9 cellular contexts compared by ENCODE assay signal in genomic region chr7:36986429-36987362, GRCh38.
DNase-seq lines count a peak whose midpoint lies in the region; ATAC-seq and TF ChIP-seq lines count a peak whose summit lies in the region.
"Had no signal": no experiment of that assay in that cellular context is flagged by ENCODE, and none has a peak within 500 bp of the region (broad histone marks: within the 10 kb centered on the region; RNA-seq: fewer than 3 reads in every experiment).

No MANE protein-coding gene starts in this region.

- no peaks in the 10 kb centered on the region for H3K36me3 ChIP-seq in right atrium auricular region
- H3K36me3 ChIP-seq: BLaER1 had no signal

- DNase-seq in NCI-H2107 treated with DMSO at 0.1 percent for 48 hours (lab: John Stamatoyannopoulos, UW; ENCODE audit: unreplicated experiment) (peak; percentile 13), NCI-H2107 (lab: John Stamatoyannopoulos, UW) (no peak), Kasumi-1 (lab: John Stamatoyannopoulos, UW) (peak; percentile 75 to 83), SW480 (ENCODE audit: low spot score) (peak; percentile 49), amygdala (lab: John Stamatoyannopoulos, UW) (peak in 50 of 56 donors; percentile 4 to 81 (median 41)), right atrium auricular region (ENCODE audit: low spot score) (peak; percentile 68), sciatic nerve (ENCODE audit: low spot score) (peak; percentile 69)

- no peak overlapping the region for H3K4me3 ChIP-seq in right atrium auricular region
- H3K4me3 ChIP-seq: BLaER1 had no signal

- H3K27me3 ChIP-seq in right atrium auricular region, result no peaks in the 10 kb centered on the region
- H3K27me3 ChIP-seq: BLaER1 had no signal

- H3K4me1 ChIP-seq in right atrium auricular region, result peaks cover 0 to 23% of the 10 kb centered on the region in 2 donors

- ATAC-seq in sciatic nerve (peak; percentile 77), HG03159 (IDR thresholded peaks at IDR 0.05; ENCODE audit: unreplicated experiment) (no peak)

- intact Hi-C loops in sciatic nerve (cut with DNase I), result no loop called here

- H3K9me3 ChIP-seq in right atrium auricular region, result no peaks in the 10 kb centered on the region
- H3K9me3 ChIP-seq: BLaER1 had no signal

- TF ChIP-seq CTCF in right atrium auricular region (IDR thresholded peaks at IDR 0.05), result peak; percentile 80 to 91

- H3K27ac ChIP-seq in right atrium auricular region, result no peak overlapping the region
- H3K27ac ChIP-seq: BLaER1 had no signal
